Comparison of ENCODE assay signal across 8 cellular contexts in genomic region chr16:30844671-30845449, GRCh38. TPM values are rescaled to one million over a fixed set of nuclear protein-coding genes. Genes with fewer than 3 reads are reported as not detected.
DNase-seq lines count a peak whose midpoint lies in the region; ATAC-seq lines count a peak whose summit lies in the region.

No MANE protein-coding gene starts in this region.

- ATAC-seq in HG02852 (IDR thresholded peaks at IDR 0.05; ENCODE audit: unreplicated experiment) = peak; percentile 61
- ATAC-seq in central memory CD8-positive, alpha-beta T cell (replicated peaks; ENCODE audit: extremely low read depth, poor library complexity, severe bottlenecking) = peak; percentile 85
- peak; percentile 83 for ATAC-seq in left colon
- no peak for ATAC-seq in HG03457 (IDR thresholded peaks at IDR 0.05; ENCODE audit: unreplicated experiment)

- H3K36me3 Mint-ChIP-seq in central memory CD8-positive, alpha-beta T cell (ENCODE audit: insufficient read depth) = no peaks in the 10 kb centered on the region

- peak overlapping the region; percentile 20 for H3K4me3 Mint-ChIP-seq in central memory CD8-positive, alpha-beta T cell

- H3K27me3 Mint-ChIP-seq in central memory CD8-positive, alpha-beta T cell = no peaks in the 10 kb centered on the region

- no peak overlapping the region for H3K27ac Mint-ChIP-seq in central memory CD8-positive, alpha-beta T cell (ENCODE audit: low read depth)

- intact Hi-C loops in left colon (cut with DNase I, micrococcal nuclease) = loop anchor here (5.0 to 10.0 kb wide), 3 partner anchors 57 to 77 kb away; partner anchors contain the start of gene FBXL19 (in 1 of the 2)

- peaks cover 8% of the 10 kb centered on the region for H3K4me1 Mint-ChIP-seq in central memory CD8-positive, alpha-beta T cell

- H3K9me3 Mint-ChIP-seq in central memory CD8-positive, alpha-beta T cell = no peaks in the 10 kb centered on the region

- DNase-seq in D341Med (ENCODE audit: low spot score) = peak; percentile 73
- DNase-seq in NCI-H345 (lab: John Stamatoyannopoulos, UW) = peak; percentile 86
- DNase-seq in activated CD4-positive, CD25-positive, alpha-beta regulatory T cell treated with anti-CD3 and anti-CD28 coated beads, Interleukin-2, amount 50 U/mL, for 16 hours (ENCODE audit: low read depth, low spot score) = peak; percentile 69
- DNase-seq in central memory CD8-positive, alpha-beta T cell (ENCODE audit: low spot score in 2 of 2) = peak; percentile 65 to 72
- DNase-seq in left colon = peak; percentile 71 to 83
- DNase-seq in stimulated activated CD4-positive, alpha-beta T cell treated with anti-CD3 and anti-CD28 coated beads, Interleukin-1b, Interleukin-23, amount 100 ng/mL, for 48 hours = peak; percentile 72

RNA-seq across cellular contexts. Expression of gene BCL7C, which starts 49.0 kb away (rescaled TPM):
- 10 to 100 TPM; 22.3 to 23.5 TPM for total RNA-seq in left colon

RNA-seq across cellular contexts. Expression of gene CTF1, which starts 51.6 kb away (rescaled TPM):
- 1 to 10 TPM in 1 of 2 donors, under 1 TPM in 1; 0.24 to 1.7 TPM for total RNA-seq in left colon

RNA-seq across cellular contexts. Expression of gene ZNF629, which starts 57.9 kb away (rescaled TPM):
- 10 to 100 TPM; 12.3 to 15.2 TPM for total RNA-seq in left colon
